8 cellular contexts compared by ENCODE assay signal in genomic region chr15:70741677-70742293, GRCh38. TPM values are rescaled to one million over a fixed set of nuclear protein-coding genes. Genes with fewer than 3 reads are reported as not detected.
DNase-seq lines count a peak whose midpoint lies in the region; ATAC-seq and TF ChIP-seq lines count a peak whose summit lies in the region.

No MANE protein-coding gene starts in this region.

- no peaks in the 10 kb centered on the region for H3K36me3 ChIP-seq in duodenal mucosa (ENCODE audit: control insufficient read depth in 1 of 2, insufficient read depth in 2 of 2, low read length in 2 of 2)

- no peak overlapping the region for H3K9ac ChIP-seq in duodenal mucosa (ENCODE audit: low read depth in 1 of 2, low read length in 2 of 2)

- no peak for TF ChIP-seq CTCF in osteocyte (IDR thresholded peaks at IDR 0.05)

- ATAC-seq in GM21381 (IDR thresholded peaks at IDR 0.05; ENCODE audit: unreplicated experiment) (no peak), HG03039 (IDR thresholded peaks at IDR 0.05; ENCODE audit: unreplicated experiment) (no peak)

- H3K27ac ChIP-seq in duodenal mucosa (ENCODE audit: low read depth, low read length), result peak overlapping the region; percentile 32

- H3K36me3 Mint-ChIP-seq in osteocyte (ENCODE audit: unreplicated experiment), result peaks cover 13% of the 10 kb centered on the region

- H3K9me3 Mint-ChIP-seq in osteocyte (ENCODE audit: unreplicated experiment), result peaks cover 6% of the 10 kb centered on the region

- no peak overlapping the region for H3K4me3 Mint-ChIP-seq in osteocyte (ENCODE audit: unreplicated experiment)

- peak; percentile 39 for DNase-seq in DMS53 treated with DMSO at 0.1 percent for 48 hours (lab: John Stamatoyannopoulos, UW; ENCODE audit: unreplicated experiment)
- DNase-seq in NOMO-1 treated with DMSO at 0.1 percent for 48 hours (lab: John Stamatoyannopoulos, UW; ENCODE audit: unreplicated experiment), result peak; percentile 52
- DNase-seq in osteocyte (ENCODE audit: extremely low spot score, unreplicated experiment), result no peak
- DNase-seq in mucosa of gallbladder (ENCODE audit: low spot score), result no peak
- no peak for DNase-seq in DMS79 (lab: John Stamatoyannopoulos, UW)

- H3K27me3 Mint-ChIP-seq in osteocyte (ENCODE audit: unreplicated experiment), result no peaks in the 10 kb centered on the region

- no peaks in the 10 kb centered on the region for H3K27me3 ChIP-seq in duodenal mucosa (ENCODE audit: control insufficient read depth in 1 of 2, insufficient read depth in 2 of 2, low read length in 2 of 2)

- no peaks in the 10 kb centered on the region for H3K9me3 ChIP-seq in duodenal mucosa (ENCODE audit: control insufficient read depth in 1 of 2, low read length in 2 of 2)

- H3K27ac Mint-ChIP-seq in osteocyte (ENCODE audit: unreplicated experiment), result peak overlapping the region; percentile 63

- peaks cover 13 to 16% of the 10 kb centered on the region in 2 donors for H3K4me1 ChIP-seq in duodenal mucosa (ENCODE audit: control insufficient read depth in 1 of 2, insufficient read depth in 2 of 2, low read length in 2 of 2)

- H3K4me3 ChIP-seq in duodenal mucosa (ENCODE audit: low read depth in 1 of 2, low read length in 2 of 2), result no peak overlapping the region

- H3K4me1 Mint-ChIP-seq in osteocyte (ENCODE audit: unreplicated experiment), result peaks cover 69% of the 10 kb centered on the region

RNA-seq across cellular contexts. Expression of gene UACA, which starts 21.6 kb away (rescaled TPM):
- total RNA-seq in osteocyte, result 259 and 264 TPM in 2 replicates
- total RNA-seq in mucosa of gallbladder, result 62.2 TPM

Comparison
In these comparisons a context has a peak if more than half of its experiments do, and no peak if none do; other contexts are left out.
1. DNase-seq: peak in DMS53 treated with DMSO at 0.1 percent for 48 hours (single experiment) and NOMO-1 treated with DMSO at 0.1 percent for 48 hours (single experiment); none in osteocyte (single experiment), mucosa of gallbladder (single experiment) and DMS79 (single experiment).